Comparison of ENCODE assay signal across 17 cellular contexts in the genomic region with DNA sequence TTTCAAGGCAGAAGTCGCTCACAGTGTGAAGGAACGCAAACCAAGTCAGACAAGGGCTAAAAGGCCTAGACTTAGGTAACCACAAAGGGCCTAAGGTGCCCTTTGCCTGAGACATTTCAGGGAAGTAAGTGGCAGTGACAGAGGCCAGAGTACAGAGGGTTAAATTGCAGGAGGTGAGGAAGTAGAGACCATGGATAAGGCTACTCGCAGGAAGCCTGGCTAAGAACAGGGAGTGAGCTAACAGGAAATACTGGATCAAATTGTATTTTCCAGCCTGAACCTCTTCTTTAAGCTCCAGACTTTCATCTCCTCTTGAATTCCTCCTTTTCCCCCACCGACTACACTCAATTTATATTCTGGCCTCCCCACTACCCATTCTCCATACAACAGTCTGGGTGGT.
"Had no signal": no experiment of that assay in that cellular context is flagged by ENCODE, and none has a peak within 500 bp of the region (broad histone marks: within the 10 kb centered on the region; RNA-seq: fewer than 3 reads in every experiment).

No MANE protein-coding gene starts in this region.

- H3K4me3 ChIP-seq: tibial nerve, uterus had no signal

- DNase-seq: activated CD4-positive, alpha-beta memory T cell treated with anti-CD3 and anti-CD28 coated beads, Interleukin-2, amount 10 ng/mL, durations not matched to agents 7 days and 5 days; activated CD4-positive, alpha-beta T cell treated with anti-CD3 and anti-CD28 coated beads for 4 hours; activated gamma-delta T cell; activated T-cell treated with anti-CD3 and anti-CD28 coated beads, Interleukin-2, amount 50 U/mL, for 24 hours; central memory CD4-positive, alpha-beta T cell; cortex of kidney; effector CD8-positive, alpha-beta T cell; hippocampal formation; midbrain; stimulated activated CD4-positive, alpha-beta T cell treated with anti-CD3 and anti-CD28 coated beads, Interleukin-2, amount 100 ng/mL, for 48 hours; stimulated activated naive B cell treated with anti-CD40 and anti-IgM and Interleukin-4, amounts not matched to agents 10 μg/mL and 1 μg/mL and 100 μg/mL, for 72 hours; substantia nigra; T-helper 17 cell; uterus had no signal

- H3K27ac ChIP-seq: tibial nerve, uterus had no signal

- H3K27me3 ChIP-seq: tibial nerve, uterus had no signal

- ATAC-seq: activated naive CD4-positive, alpha-beta T cell treated with anti-CD3 and anti-CD28 coated beads, Interleukin-2, amount 50 U/mL, for 72 hours; T-helper 17 cell; WTC11 had no signal

- H3K4me1 ChIP-seq: uterus had no signal

- H3K36me3 ChIP-seq: tibial nerve, uterus had no signal

- H3K9me3 ChIP-seq: tibial nerve, uterus had no signal
